22 cellular contexts compared by ENCODE assay signal in the genomic region with DNA sequence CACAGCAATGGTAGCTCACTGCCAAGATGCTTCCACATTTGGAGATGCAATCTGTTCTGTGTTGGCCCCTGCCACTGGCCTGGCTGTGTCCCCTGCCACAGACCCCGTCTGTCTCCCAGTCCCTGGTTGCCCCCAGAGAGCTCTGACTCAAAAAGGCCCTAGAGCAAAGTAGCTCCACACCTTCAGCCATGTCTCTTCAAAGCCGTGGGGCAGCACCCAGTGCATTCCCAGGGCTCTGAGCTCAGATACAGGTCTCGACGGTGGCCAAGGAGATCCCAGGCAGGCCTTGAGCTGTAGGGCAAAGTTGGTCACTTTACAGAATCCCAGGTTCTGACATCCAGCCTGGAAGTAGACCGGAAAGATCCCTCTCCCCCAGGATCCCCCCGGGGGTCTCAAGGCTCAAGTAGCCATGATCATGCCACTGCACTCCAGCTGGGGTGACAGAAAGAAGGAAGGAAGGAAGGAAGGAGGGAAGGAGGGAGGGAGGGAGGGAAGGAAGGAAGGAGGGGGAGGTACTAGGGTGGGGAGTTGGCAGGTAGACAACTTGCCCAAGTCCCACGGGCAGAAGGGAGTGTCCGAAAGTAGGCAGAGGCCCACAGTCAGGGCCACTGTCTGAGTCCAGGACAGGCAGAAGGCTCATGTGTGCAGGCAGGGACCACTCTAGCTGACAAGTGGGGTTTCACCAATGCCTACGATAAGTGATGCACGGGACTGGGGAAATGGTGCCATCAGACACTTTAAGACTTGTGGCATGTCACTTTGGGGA. TPM values are rescaled to one million over a fixed set of nuclear protein-coding genes. Genes with fewer than 3 reads are reported as not detected.
DNase-seq lines count a peak whose midpoint lies in the region; ATAC-seq, FAIRE-seq and TF ChIP-seq lines count a peak whose summit lies in the region.
"Had no signal": no experiment of that assay in that cellular context is flagged by ENCODE, and none has a peak within 500 bp of the region (broad histone marks: within the 10 kb centered on the region; RNA-seq: fewer than 3 reads in every experiment).

No MANE protein-coding gene starts in this region.

- no peaks in the 10 kb centered on the region for H3K36me3 ChIP-seq in kidney (ENCODE audit: control insufficient read depth in 1 of 2, insufficient read depth in 2 of 2, low read length in 2 of 2)
- peaks cover 0 to 3% (median 0%) of the 10 kb centered on the region in 3 donors for H3K36me3 ChIP-seq in tibial artery

- no peak overlapping the region for H3K9ac ChIP-seq in kidney (ENCODE audit: low read length in 2 of 2)

- CTCF ChIA-PET in activated naive CD4-positive, alpha-beta T cell treated with anti-CD3 and anti-CD28 coated beads, Interleukin-2, amount 10 ng/mL, durations not matched to agents 7 days and 5 days (lab: Charles Lee) = interaction anchor here (1.3 kb wide), 1 partner anchor 78 kb away, joined by 3 read pairs; no protein-coding TSS in a partner anchor

- intact Hi-C loops in kidney (cut with DNase I) (no loop called here), tibial artery (cut with DNase I; ENCODE audit: low total_unique reads) (no loop called here)

- no peaks in the 10 kb centered on the region for H3K27me3 ChIP-seq in tibial artery

- no peak for FAIRE-seq in kidney (lab: Jason Lieb, UNC)
- FAIRE-seq: GM12892, small intestine had no signal

- H3K9me3 ChIP-seq in kidney (ENCODE audit: control insufficient read depth in 1 of 2, low read length in 2 of 2) (no peaks in the 10 kb centered on the region), tibial artery (no peaks in the 10 kb centered on the region)

- H3K4me1 Mint-ChIP-seq in activated naive CD4-positive, alpha-beta T cell treated with anti-CD3 and anti-CD28 coated beads, Interleukin-2, amount 10 ng/mL, durations not matched to agents 7 days and 5 days = peaks cover 11% of the 10 kb centered on the region
- H3K4me1 Mint-ChIP-seq: activated T-helper 17 cell treated with anti-CD3 and anti-CD28 coated beads, Interleukin-2, amount 50 U/mL, for 72 hours had no signal

- H3K4me1 ChIP-seq in kidney (ENCODE audit: control insufficient read depth in 1 of 2, insufficient read depth in 1 of 2, low read depth in 1 of 2, low read length in 2 of 2) (peaks cover 0 to 7% of the 10 kb centered on the region in 2 donors), tibial artery (peaks cover 0 to 24% (median 11%) of the 10 kb centered on the region in 4 donors)

- peaks cover 2% of the 10 kb centered on the region for H3K36me3 Mint-ChIP-seq in activated naive CD4-positive, alpha-beta T cell treated with anti-CD3 and anti-CD28 coated beads, Interleukin-2, amount 10 ng/mL, durations not matched to agents 7 days and 5 days
- H3K36me3 Mint-ChIP-seq: immature natural killer cell, mesothelial cell of epicardium, naive B cell had no signal

- H3K4me3 ChIP-seq in kidney (ENCODE audit: low read length in 2 of 2) = no peak overlapping the region
- no peak overlapping the region for H3K4me3 ChIP-seq in tibial artery
- H3K4me3 ChIP-seq: GM23338 had no signal

- H3K27ac ChIP-seq in kidney (ENCODE audit: low read depth in 2 of 2, low read length in 2 of 2) (no peak overlapping the region), tibial artery (no peak overlapping the region)

- H3K27ac Mint-ChIP-seq in activated naive CD4-positive, alpha-beta T cell treated with anti-CD3 and anti-CD28 coated beads, Interleukin-2, amount 10 ng/mL, durations not matched to agents 7 days and 5 days = no peak overlapping the region
- H3K27ac Mint-ChIP-seq: activated T-helper 17 cell treated with anti-CD3 and anti-CD28 coated beads, Interleukin-2, amount 50 U/mL, for 72 hours; GM23338; mesothelial cell of epicardium had no signal

- H3K27me3 Mint-ChIP-seq in activated naive CD4-positive, alpha-beta T cell treated with anti-CD3 and anti-CD28 coated beads, Interleukin-2, amount 10 ng/mL, durations not matched to agents 7 days and 5 days = no peaks in the 10 kb centered on the region
- H3K27me3 Mint-ChIP-seq: activated T-helper 17 cell treated with anti-CD3 and anti-CD28 coated beads, Interleukin-2, amount 50 U/mL, for 72 hours; naive B cell had no signal

- in situ Hi-C loops in G401 (cut with HindIII; ENCODE audit: low sequenced_read_pairs) = no loop called here

- TF ChIP-seq CTCF in kidney (IDR thresholded peaks at IDR 0.05; ENCODE audit: borderline replicate concordance, extremely low read depth, insufficient read depth) (no peak), tibial artery (IDR thresholded peaks at IDR 0.05) (no peak)

- no peak for ATAC-seq in HG02970 (IDR thresholded peaks at IDR 0.05; ENCODE audit: low FRiP score, unreplicated experiment)
- ATAC-seq: activated T-helper 17 cell treated with anti-CD3 and anti-CD28 coated beads, Interleukin-2, amount 50 U/mL, for 72 hours; GM23338; SK-N-SH treated with all-trans-retinoic acid at 6 μM for 48 hours had no signal

- DNase-seq in activated naive CD4-positive, alpha-beta T cell treated with anti-CD3 and anti-CD28 coated beads, Interleukin-2, amount 10 ng/mL, durations not matched to agents 7 days and 5 days = peak; percentile 9
- no peak for DNase-seq in activated naive CD4-positive, alpha-beta T cell (lab: John Stamatoyannopoulos, UW)
- DNase-seq in G401 (ENCODE audit: low spot score) (peak; percentile 46), kidney (peak; percentile 32), tibial artery (peak; percentile 16 to 49), NAMALWA (ENCODE audit: low spot score) (no peak)
- DNase-seq: activated CD4-positive, alpha-beta T cell treated with anti-CD3 and anti-CD28 coated beads for 4 hours; cerebellar nuclear complex; hypothalamus; immature natural killer cell; naive B cell; NCI-H1417 treated with DMSO at 0.1 percent for 48 hours; NCI-H2081 treated with DMSO at 0.1 percent for 48 hours; NCI-H345; small intestine; stimulated activated CD4-positive, alpha-beta T cell treated with anti-CD3 and anti-CD28 coated beads, Interleukin-1b, Interleukin-23, amount 100 ng/mL, for 48 hours had no signal

- no peaks in the 10 kb centered on the region for H3K9me3 Mint-ChIP-seq in activated naive CD4-positive, alpha-beta T cell treated with anti-CD3 and anti-CD28 coated beads, Interleukin-2, amount 10 ng/mL, durations not matched to agents 7 days and 5 days
- H3K9me3 Mint-ChIP-seq: activated T-helper 17 cell treated with anti-CD3 and anti-CD28 coated beads, Interleukin-2, amount 50 U/mL, for 72 hours; GM23338; immature natural killer cell; mesothelial cell of epicardium; naive B cell had no signal

- no peak overlapping the region for H3K4me3 Mint-ChIP-seq in activated naive CD4-positive, alpha-beta T cell treated with anti-CD3 and anti-CD28 coated beads, Interleukin-2, amount 10 ng/mL, durations not matched to agents 7 days and 5 days
- H3K4me3 Mint-ChIP-seq: activated T-helper 17 cell treated with anti-CD3 and anti-CD28 coated beads, Interleukin-2, amount 50 U/mL, for 72 hours; GM23338; immature natural killer cell; mesothelial cell of epicardium had no signal

RNA-seq across cellular contexts. Expression of a gene that starts 4.8 kb away (rescaled TPM):
- 298 and 328 TPM in 2 replicates for total RNA-seq in G401 (2014; rRNA removed; shearing (Covaris generic))
- total RNA-seq in kidney = 383 TPM
- polyA plus RNA-seq in kidney (ENCODE audit: insufficient read depth, low read depth, low replicate concordance) = 398 TPM

RNA-seq across cellular contexts. Expression of a gene that starts 25.4 kb away (rescaled TPM):
- 29.7 and 36.9 TPM in 2 replicates for total RNA-seq in G401 (2014; rRNA removed; shearing (Covaris generic))
- total RNA-seq in kidney = 17.4 TPM
- 17.6 TPM for polyA plus RNA-seq in kidney (ENCODE audit: insufficient read depth, low read depth, low replicate concordance)

RNA-seq across cellular contexts. Expression of a gene that starts 31.4 kb away (rescaled TPM):
- total RNA-seq in G401 (2014; rRNA removed; shearing (Covaris generic)) = 93.7 and 103 TPM in 2 replicates
- 37.8 TPM for total RNA-seq in kidney
- polyA plus RNA-seq in kidney (ENCODE audit: insufficient read depth, low read depth, low replicate concordance) = 141 TPM

Comparison
In these comparisons a context has a peak if more than half of its experiments do, and no peak if none do; other contexts are left out.
1. DNase-seq: peak in activated naive CD4-positive, alpha-beta T cell treated with anti-CD3 and anti-CD28 coated beads, Interleukin-2, amount 10 ng/mL, durations not matched to agents 7 days and 5 days (single experiment), G401 (single experiment), kidney (single experiment) and tibial artery (2 of 2); none in activated naive CD4-positive, alpha-beta T cell (0 of 4) and NAMALWA (single experiment).